8 cellular contexts compared by ENCODE assay signal in genomic region chr17:68456529-68457167, GRCh38. TPM values are rescaled to one million over a fixed set of nuclear protein-coding genes. Genes with fewer than 3 reads are reported as not detected.
DNase-seq lines count a peak whose midpoint lies in the region; ATAC-seq, FAIRE-seq and TF ChIP-seq lines count a peak whose summit lies in the region.

No MANE protein-coding gene starts in this region.

- H3K36me3 ChIP-seq in CD4-positive, alpha-beta memory T cell (ENCODE audit: insufficient read depth, low read length): no peaks in the 10 kb centered on the region
- H3K36me3 ChIP-seq in esophagus (ENCODE audit: control insufficient read depth in 2 of 2, insufficient read depth in 2 of 2, low read length in 1 of 2): no peaks in the 10 kb centered on the region
- H3K36me3 ChIP-seq in upper lobe of left lung: peaks cover 0 to 11% (median 1%) of the 10 kb centered on the region in 4 donors

- FAIRE-seq in TTC549 (lab: Jason Lieb, UNC): peak; percentile 32

- CTCF ChIA-PET in CD4-positive, alpha-beta memory T cell (lab: Charles Lee; ENCODE audit: partially characterized antibody): interaction anchor here (1.0 to 9.3 kb wide), 7 partner anchors 10 to 284 kb away, joined by 3 to 142 read pairs (median 4); no protein-coding TSS in a partner anchor

- POLR2A ChIA-PET in CD4-positive, alpha-beta memory T cell (lab: Charles Lee; ENCODE audit: partially characterized antibody): interaction anchor here (0.6 to 8.9 kb wide), 22 partner anchors 11 to 632 kb away, joined by 3 to 107 read pairs (median 5); partner anchors contain the start of genes AMZ2, ARSG, BPTF and PRKAR1A

- ATAC-seq in upper lobe of left lung (ENCODE audit: low FRiP score in 2 of 2) (peak; percentile 81 to 83), GM19035 (IDR thresholded peaks at IDR 0.05; ENCODE audit: unreplicated experiment) (no peak)

- TF ChIP-seq CTCF in upper lobe of left lung (IDR thresholded peaks at IDR 0.05): no peak

- H3K4me3 Mint-ChIP-seq in CD4-positive, alpha-beta memory T cell: peak overlapping the region; percentile 75 to 91 (median 87)

- peak overlapping the region; percentile 62 for H3K27ac ChIP-seq in CD4-positive, alpha-beta memory T cell (ENCODE audit: low read depth, low read length)
- H3K27ac ChIP-seq in esophagus (ENCODE audit: low read depth in 2 of 2, low read length in 1 of 2) (peak overlapping the region; percentile 78 to 97), upper lobe of left lung (peak overlapping the region; percentile 92 to 97 (median 96))

- H3K4me1 ChIP-seq in CD4-positive, alpha-beta memory T cell (ENCODE audit: insufficient read depth, low read length): peaks cover 49% of the 10 kb centered on the region
- H3K4me1 ChIP-seq in esophagus (ENCODE audit: control insufficient read depth in 2 of 2, insufficient read depth in 2 of 2, low read length in 1 of 2) (peaks cover 0 to 2% of the 10 kb centered on the region in 2 donors), upper lobe of left lung (peaks cover 30 to 49% (median 40%) of the 10 kb centered on the region in 4 donors)

- peaks cover 27 to 55% (median 40%) of the 10 kb centered on the region in 4 donors for H3K4me1 Mint-ChIP-seq in CD4-positive, alpha-beta memory T cell

- intact Hi-C loops in CD4-positive, alpha-beta memory T cell (cut with micrococcal nuclease): loop anchor here (1.0 to 2.0 kb wide), 5 partner anchors 20 to 420 kb away; partner anchors contain the start of gene PRKAR1A

- peak overlapping the region in 1 of 2 donors; percentile 51 for H3K4me3 ChIP-seq in CD4-positive, alpha-beta memory T cell (ENCODE audit: low read length in 2 of 2)
- H3K4me3 ChIP-seq in esophagus (ENCODE audit: low read depth in 1 of 2, low read length in 2 of 2): peak overlapping the region; percentile 45 to 70
- peak overlapping the region; percentile 71 to 92 (median 78) for H3K4me3 ChIP-seq in upper lobe of left lung

- H3K27ac Mint-ChIP-seq in CD4-positive, alpha-beta memory T cell: peak overlapping the region; percentile 58 to 90 (median 81)

- no peaks in the 10 kb centered on the region for H3K9me3 Mint-ChIP-seq in CD4-positive, alpha-beta memory T cell

- TF ChIP-seq EP300 in upper lobe of left lung (IDR thresholded peaks at IDR 0.05): no peak

- peaks cover 1 to 4% of the 10 kb centered on the region in 2 donors for H3K36me3 Mint-ChIP-seq in CD4-positive, alpha-beta memory T cell

- H3K27me3 ChIP-seq in CD4-positive, alpha-beta memory T cell (ENCODE audit: insufficient read depth, low read length): no peaks in the 10 kb centered on the region
- H3K27me3 ChIP-seq in esophagus (ENCODE audit: control insufficient read depth in 1 of 2, insufficient read depth in 2 of 2, low read length in 2 of 2): no peaks in the 10 kb centered on the region
- H3K27me3 ChIP-seq in upper lobe of left lung: no peaks in the 10 kb centered on the region

- peak in 2 of 4 donors; percentile 30 to 50 for TF ChIP-seq POLR2A in upper lobe of left lung (IDR thresholded peaks at IDR 0.05)

- WGBS in esophagus, 2 donors: 5 to 8% methylated on average over 18 of the region's 18 CpGs
- 5 to 8% methylated on average over 17 to 18 of the region's 18 CpGs for WGBS in upper lobe of left lung, 2 donors

- DNase-seq in CD4-positive, alpha-beta memory T cell: no peak
- DNase-seq in HT-29 (ENCODE audit: low spot score) (peak; percentile 60), middle frontal gyrus (ENCODE audit: extremely low spot score, low spot score) (peak; percentile 65), upper lobe of left lung (peak; percentile 81 to 92)
- DNase-seq in stimulated activated CD4-positive, alpha-beta T cell treated with anti-CD3 and anti-CD28 coated beads, Interleukin-2, amount 100 ng/mL, for 24 hours: no peak

- H3K27me3 Mint-ChIP-seq in CD4-positive, alpha-beta memory T cell: no peaks in the 10 kb centered on the region

- no peaks in the 10 kb centered on the region for H3K9me3 ChIP-seq in CD4-positive, alpha-beta memory T cell (ENCODE audit: control insufficient read depth in 1 of 2, low read length in 2 of 2)
- no peaks in the 10 kb centered on the region for H3K9me3 ChIP-seq in esophagus (ENCODE audit: control insufficient read depth in 2 of 2, insufficient read depth in 1 of 2, low read depth in 1 of 2, low read length in 1 of 2)
- H3K9me3 ChIP-seq in upper lobe of left lung: no peaks in the 10 kb centered on the region

RNA-seq across cellular contexts. Expression of gene WIPI1, which starts 0.6 kb away (rescaled TPM):
- total RNA-seq in CD4-positive, alpha-beta memory T cell: 10 to 100 TPM; 11.9 to 12.3 TPM
- 1 to 10 TPM; 4.4 to 7.9 TPM for polyA plus RNA-seq in CD4-positive, alpha-beta memory T cell
- 4.4 and 7.3 TPM in 2 replicates for total RNA-seq in HT-29 (2014; rRNA removed; shearing (Covaris generic))
- 10 to 100 TPM; 10.8 to 22.4 TPM for polyA plus RNA-seq in esophagus
- 100 to 1,000 TPM in 1 of 6 donors, 10 to 100 TPM in 5; 34.7 to 151 (median 44.4) TPM for total RNA-seq in upper lobe of left lung

RNA-seq across cellular contexts. Expression of gene PRKAR1A, which starts 55.6 kb away (rescaled TPM):
- total RNA-seq in CD4-positive, alpha-beta memory T cell: 100 to 1,000 TPM; 182 to 183 TPM
- polyA plus RNA-seq in CD4-positive, alpha-beta memory T cell: 100 to 1,000 TPM; 193 to 220 TPM
- 86.4 and 119 TPM in 2 replicates for total RNA-seq in HT-29 (2014; rRNA removed; shearing (Covaris generic))
- polyA plus RNA-seq in esophagus: 10 to 100 TPM; 25.7 to 55.8 TPM
- total RNA-seq in upper lobe of left lung: 100 to 1,000 TPM; 161 to 490 (median 396) TPM

Comparison
In these comparisons a context has a peak if more than half of its experiments do, and no peak if none do; other contexts are left out.
1. DNase-seq: peak in HT-29 (single experiment), middle frontal gyrus (single experiment) and upper lobe of left lung (2 of 2); none in CD4-positive, alpha-beta memory T cell (0 of 5) and stimulated activated CD4-positive, alpha-beta T cell treated with anti-CD3 and anti-CD28 coated beads, Interleukin-2, amount 100 ng/mL, for 24 hours (0 of 2).
2. Peak in every context shown above with its lines, with median percentiles within 50 percentile points of each other: H3K27ac ChIP-seq.